ENCODE assay signal across 1 cellular context in the genomic region with DNA sequence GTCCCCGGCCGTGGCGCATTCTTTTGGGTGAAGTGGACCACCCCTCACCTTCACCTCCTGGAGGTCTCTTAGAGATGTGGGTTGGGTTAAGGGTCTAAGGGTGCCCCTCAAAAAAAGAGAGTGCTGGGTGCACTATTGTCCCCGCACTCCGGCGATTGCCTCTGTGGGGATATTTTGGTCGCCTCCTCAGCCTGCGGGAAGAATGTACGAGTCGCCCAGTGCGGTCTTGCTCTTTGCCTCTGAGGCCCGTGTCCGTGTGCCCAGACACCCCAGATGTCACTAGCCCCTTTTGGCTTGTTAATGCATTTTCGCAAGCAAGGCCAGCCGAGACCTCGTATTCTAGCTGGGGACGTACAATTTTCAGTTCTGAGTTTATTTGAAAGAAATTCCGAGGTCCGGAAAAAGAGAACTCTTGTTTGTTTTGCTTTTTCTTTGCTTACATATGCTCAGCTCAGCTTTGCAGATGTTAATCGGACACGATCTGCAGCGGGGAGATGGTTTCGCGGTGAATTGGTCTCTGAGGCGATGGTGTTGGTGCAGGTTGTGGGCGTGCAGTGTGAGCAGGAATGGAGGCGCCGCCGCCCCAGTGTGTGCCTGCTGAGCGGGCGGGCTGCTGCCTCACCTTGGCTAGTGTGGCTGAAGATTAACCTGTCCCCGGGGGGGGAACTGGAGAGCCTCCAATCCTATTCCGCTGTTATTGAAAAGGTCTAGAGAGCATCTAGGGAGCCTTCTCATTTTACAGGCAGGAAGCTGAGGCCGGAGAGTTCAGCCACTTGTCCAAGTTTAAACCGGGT.
TF ChIP-seq lines count a peak whose summit lies in the region.

No MANE protein-coding gene starts in this region.

TF ChIP-seq in HepG2, 621 proteins besides CTCF, POLR2A, EP300 and RAD21 (continued from another document and continues in another):
- TF ChIP-seq, protein P1, sequence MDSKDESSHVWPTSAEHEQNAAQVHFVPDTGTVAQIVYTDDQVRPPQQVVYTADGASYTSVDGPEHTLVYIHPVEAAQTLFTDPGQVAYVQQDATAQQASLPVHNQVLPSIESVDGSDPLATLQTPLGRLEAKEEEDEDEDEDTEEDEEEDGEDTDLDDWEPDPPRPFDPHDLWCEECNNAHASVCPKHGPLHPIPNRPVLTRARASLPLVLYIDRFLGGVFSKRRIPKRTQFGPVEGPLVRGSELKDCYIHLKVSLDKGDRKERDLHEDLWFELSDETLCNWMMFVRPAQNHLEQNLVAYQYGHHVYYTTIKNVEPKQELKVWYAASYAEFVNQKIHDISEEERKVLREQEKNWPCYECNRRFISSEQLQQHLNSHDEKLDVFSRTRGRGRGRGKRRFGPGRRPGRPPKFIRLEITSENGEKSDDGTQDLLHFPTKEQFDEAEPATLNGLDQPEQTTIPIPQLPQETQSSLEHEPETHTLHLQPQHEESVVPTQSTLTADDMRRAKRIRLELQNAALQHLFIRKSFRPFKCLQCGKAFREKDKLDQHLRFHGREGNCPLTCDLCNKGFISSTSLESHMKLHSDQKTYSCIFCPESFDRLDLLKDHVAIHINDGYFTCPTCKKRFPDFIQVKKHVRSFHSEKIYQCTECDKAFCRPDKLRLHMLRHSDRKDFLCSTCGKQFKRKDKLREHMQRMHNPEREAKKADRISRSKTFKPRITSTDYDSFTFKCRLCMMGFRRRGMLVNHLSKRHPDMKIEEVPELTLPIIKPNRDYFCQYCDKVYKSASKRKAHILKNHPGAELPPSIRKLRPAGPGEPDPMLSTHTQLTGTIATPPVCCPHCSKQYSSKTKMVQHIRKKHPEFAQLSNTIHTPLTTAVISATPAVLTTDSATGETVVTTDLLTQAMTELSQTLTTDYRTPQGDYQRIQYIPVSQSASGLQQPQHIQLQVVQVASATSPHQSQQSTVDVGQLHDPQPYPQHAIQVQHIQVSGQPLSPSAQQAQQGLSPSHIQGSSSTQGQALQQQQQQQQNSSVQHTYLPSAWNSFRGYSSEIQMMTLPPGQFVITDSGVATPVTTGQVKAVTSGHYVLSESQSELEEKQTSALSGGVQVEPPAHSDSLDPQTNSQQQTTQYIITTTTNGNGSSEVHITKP (CRISPR knock-in tag; IDR thresholded peaks at IDR 0.05; ENCODE audit: low read depth): peak; percentile 28; the same call in 1 of the 2 replicates
- TF ChIP-seq RARA (CRISPR knock-in tag; IDR thresholded peaks at IDR 0.05) (peak; percentile 53), ZBTB38 (CRISPR knock-in tag; IDR thresholded peaks at IDR 0.05) (peak; percentile 46; the same call in 1 of the 2 replicates), HOXA3 (CRISPR knock-in tag; IDR thresholded peaks at IDR 0.05) (peak; percentile 55), ZNF75D (CRISPR knock-in tag; IDR thresholded peaks at IDR 0.05; ENCODE audit: borderline replicate concordance) (no peak), ZNF644 (CRISPR knock-in tag; IDR thresholded peaks at IDR 0.05; ENCODE audit: low read depth) (0 out of 2 replicates have a peak, but pooled peaks have one; percentile 33), SPEN (CRISPR knock-in tag; IDR thresholded peaks at IDR 0.05; ENCODE audit: low read depth) (0 out of 2 replicates have a peak, but pooled peaks have one; percentile 46), ZNF367 (CRISPR knock-in tag; IDR thresholded peaks at IDR 0.05; ENCODE audit: borderline replicate concordance) (no peak), SP5 (CRISPR knock-in tag; IDR thresholded peaks at IDR 0.05; ENCODE audit: borderline replicate concordance, low read depth) (0 out of 2 replicates have a peak, but pooled peaks have one; percentile 11), ZNF772 (CRISPR knock-in tag; IDR thresholded peaks at IDR 0.05) (0 out of 2 replicates have a peak, but pooled peaks have one; percentile 16), FOXO1 (CRISPR knock-in tag; IDR thresholded peaks at IDR 0.05) (peak; percentile 34; the same call in 1 of the 2 replicates), TFAP4 (IDR thresholded peaks at IDR 0.05; ENCODE audit: borderline replicate concordance, low read depth) (peak; percentile 41; the same call in 1 of the 2 replicates), ZNF333 (CRISPR knock-in tag; IDR thresholded peaks at IDR 0.05; ENCODE audit: borderline replicate concordance) (no peak), ZNF609 (CRISPR knock-in tag; IDR thresholded peaks at IDR 0.05; ENCODE audit: borderline replicate concordance) (peak; percentile 59; the same call in 1 of the 2 replicates), FOXP1 (IDR thresholded peaks at IDR 0.05) (no peak), FOXP1 (CRISPR knock-in tag; IDR thresholded peaks at IDR 0.05) (peak; percentile 27), RXRB (CRISPR knock-in tag; IDR thresholded peaks at IDR 0.05; ENCODE audit: borderline replicate concordance) (0 out of 2 replicates have a peak, but pooled peaks have one; percentile 8), NFYC (CRISPR knock-in tag; IDR thresholded peaks at IDR 0.05) (peak; percentile 38; the same call in 1 of the 2 replicates), ZNF777 (CRISPR knock-in tag; IDR thresholded peaks at IDR 0.05) (no peak), HDAC1 (CRISPR knock-in tag; IDR thresholded peaks at IDR 0.05) (peak; percentile 38; the same call in 1 of the 2 replicates)
- TF ChIP-seq, protein P2, sequence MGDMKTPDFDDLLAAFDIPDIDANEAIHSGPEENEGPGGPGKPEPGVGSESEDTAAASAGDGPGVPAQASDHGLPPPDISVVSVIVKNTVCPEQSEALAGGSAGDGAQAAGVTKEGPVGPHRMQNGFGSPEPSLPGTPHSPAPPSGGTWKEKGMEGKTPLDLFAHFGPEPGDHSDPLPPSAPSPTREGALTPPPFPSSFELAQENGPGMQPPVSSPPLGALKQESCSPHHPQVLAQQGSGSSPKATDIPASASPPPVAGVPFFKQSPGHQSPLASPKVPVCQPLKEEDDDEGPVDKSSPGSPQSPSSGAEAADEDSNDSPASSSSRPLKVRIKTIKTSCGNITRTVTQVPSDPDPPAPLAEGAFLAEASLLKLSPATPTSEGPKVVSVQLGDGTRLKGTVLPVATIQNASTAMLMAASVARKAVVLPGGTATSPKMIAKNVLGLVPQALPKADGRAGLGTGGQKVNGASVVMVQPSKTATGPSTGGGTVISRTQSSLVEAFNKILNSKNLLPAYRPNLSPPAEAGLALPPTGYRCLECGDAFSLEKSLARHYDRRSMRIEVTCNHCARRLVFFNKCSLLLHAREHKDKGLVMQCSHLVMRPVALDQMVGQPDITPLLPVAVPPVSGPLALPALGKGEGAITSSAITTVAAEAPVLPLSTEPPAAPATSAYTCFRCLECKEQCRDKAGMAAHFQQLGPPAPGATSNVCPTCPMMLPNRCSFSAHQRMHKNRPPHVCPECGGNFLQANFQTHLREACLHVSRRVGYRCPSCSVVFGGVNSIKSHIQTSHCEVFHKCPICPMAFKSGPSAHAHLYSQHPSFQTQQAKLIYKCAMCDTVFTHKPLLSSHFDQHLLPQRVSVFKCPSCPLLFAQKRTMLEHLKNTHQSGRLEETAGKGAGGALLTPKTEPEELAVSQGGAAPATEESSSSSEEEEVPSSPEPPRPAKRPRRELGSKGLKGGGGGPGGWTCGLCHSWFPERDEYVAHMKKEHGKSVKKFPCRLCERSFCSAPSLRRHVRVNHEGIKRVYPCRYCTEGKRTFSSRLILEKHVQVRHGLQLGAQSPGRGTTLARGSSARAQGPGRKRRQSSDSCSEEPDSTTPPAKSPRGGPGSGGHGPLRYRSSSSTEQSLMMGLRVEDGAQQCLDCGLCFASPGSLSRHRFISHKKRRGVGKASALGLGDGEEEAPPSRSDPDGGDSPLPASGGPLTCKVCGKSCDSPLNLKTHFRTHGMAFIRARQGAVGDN (CRISPR knock-in tag; IDR thresholded peaks at IDR 0.05): peak; percentile 72
- TF ChIP-seq, protein P3, sequence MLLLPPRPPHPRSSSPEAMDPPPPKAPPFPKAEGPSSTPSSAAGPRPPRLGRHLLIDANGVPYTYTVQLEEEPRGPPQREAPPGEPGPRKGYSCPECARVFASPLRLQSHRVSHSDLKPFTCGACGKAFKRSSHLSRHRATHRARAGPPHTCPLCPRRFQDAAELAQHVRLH (CRISPR knock-in tag; IDR thresholded peaks at IDR 0.05; ENCODE audit: borderline replicate concordance, low read depth): peak; percentile 66; the same call in 1 of the 2 replicates
- TF ChIP-seq, protein P4, sequence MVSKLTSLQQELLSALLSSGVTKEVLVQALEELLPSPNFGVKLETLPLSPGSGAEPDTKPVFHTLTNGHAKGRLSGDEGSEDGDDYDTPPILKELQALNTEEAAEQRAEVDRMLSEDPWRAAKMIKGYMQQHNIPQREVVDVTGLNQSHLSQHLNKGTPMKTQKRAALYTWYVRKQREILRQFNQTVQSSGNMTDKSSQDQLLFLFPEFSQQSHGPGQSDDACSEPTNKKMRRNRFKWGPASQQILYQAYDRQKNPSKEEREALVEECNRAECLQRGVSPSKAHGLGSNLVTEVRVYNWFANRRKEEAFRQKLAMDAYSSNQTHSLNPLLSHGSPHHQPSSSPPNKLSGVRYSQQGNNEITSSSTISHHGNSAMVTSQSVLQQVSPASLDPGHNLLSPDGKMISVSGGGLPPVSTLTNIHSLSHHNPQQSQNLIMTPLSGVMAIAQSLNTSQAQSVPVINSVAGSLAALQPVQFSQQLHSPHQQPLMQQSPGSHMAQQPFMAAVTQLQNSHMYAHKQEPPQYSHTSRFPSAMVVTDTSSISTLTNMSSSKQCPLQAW (CRISPR knock-in tag; IDR thresholded peaks at IDR 0.05): peak; percentile 97
- TF ChIP-seq, protein P5, sequence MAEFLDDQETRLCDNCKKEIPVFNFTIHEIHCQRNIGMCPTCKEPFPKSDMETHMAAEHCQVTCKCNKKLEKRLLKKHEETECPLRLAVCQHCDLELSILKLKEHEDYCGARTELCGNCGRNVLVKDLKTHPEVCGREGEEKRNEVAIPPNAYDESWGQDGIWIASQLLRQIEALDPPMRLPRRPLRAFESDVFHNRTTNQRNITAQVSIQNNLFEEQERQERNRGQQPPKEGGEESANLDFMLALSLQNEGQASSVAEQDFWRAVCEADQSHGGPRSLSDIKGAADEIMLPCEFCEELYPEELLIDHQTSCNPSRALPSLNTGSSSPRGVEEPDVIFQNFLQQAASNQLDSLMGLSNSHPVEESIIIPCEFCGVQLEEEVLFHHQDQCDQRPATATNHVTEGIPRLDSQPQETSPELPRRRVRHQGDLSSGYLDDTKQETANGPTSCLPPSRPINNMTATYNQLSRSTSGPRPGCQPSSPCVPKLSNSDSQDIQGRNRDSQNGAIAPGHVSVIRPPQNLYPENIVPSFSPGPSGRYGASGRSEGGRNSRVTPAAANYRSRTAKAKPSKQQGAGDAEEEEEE (CRISPR knock-in tag; IDR thresholded peaks at IDR 0.05; ENCODE audit: borderline replicate concordance): 0 out of 2 replicates have a peak, but pooled peaks have one; percentile 9
- TF ChIP-seq, protein P6, sequence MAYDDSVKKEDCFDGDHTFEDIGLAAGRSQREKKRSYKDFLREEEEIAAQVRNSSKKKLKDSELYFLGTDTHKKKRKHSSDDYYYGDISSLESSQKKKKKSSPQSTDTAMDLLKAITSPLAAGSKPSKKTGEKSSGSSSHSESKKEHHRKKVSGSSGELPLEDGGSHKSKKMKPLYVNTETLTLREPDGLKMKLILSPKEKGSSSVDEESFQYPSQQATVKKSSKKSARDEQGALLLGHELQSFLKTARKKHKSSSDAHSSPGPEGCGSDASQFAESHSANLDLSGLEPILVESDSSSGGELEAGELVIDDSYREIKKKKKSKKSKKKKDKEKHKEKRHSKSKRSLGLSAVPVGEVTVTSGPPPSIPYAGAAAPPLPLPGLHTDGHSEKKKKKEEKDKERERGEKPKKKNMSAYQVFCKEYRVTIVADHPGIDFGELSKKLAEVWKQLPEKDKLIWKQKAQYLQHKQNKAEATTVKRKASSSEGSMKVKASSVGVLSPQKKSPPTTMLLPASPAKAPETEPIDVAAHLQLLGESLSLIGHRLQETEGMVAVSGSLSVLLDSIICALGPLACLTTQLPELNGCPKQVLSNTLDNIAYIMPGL (CRISPR knock-in tag; IDR thresholded peaks at IDR 0.05; ENCODE audit: borderline replicate concordance in 1 of 2, low read depth in 1 of 2): peak; percentile 24 to 42; a peak in 2 of 4 replicates
- TF ChIP-seq, protein P7, sequence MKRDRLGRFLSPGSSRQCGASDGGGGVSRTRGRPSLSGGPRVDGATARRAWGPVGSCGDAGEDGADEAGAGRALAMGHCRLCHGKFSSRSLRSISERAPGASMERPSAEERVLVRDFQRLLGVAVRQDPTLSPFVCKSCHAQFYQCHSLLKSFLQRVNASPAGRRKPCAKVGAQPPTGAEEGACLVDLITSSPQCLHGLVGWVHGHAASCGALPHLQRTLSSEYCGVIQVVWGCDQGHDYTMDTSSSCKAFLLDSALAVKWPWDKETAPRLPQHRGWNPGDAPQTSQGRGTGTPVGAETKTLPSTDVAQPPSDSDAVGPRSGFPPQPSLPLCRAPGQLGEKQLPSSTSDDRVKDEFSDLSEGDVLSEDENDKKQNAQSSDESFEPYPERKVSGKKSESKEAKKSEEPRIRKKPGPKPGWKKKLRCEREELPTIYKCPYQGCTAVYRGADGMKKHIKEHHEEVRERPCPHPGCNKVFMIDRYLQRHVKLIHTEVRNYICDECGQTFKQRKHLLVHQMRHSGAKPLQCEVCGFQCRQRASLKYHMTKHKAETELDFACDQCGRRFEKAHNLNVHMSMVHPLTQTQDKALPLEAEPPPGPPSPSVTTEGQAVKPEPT (CRISPR knock-in tag; IDR thresholded peaks at IDR 0.05; ENCODE audit: low read depth): 0 out of 2 replicates have a peak, but pooled peaks have one; percentile 65
